In genomic region chr6:53258076-53258773, GRCh38 we compare ENCODE assay signal across 20 cellular contexts.
DNase-seq lines count a peak whose midpoint lies in the region; ATAC-seq, FAIRE-seq and TF ChIP-seq lines count a peak whose summit lies in the region.
"Had no signal": no experiment of that assay in that cellular context is flagged by ENCODE, and none has a peak within 500 bp of the region (broad histone marks: within the 10 kb centered on the region; RNA-seq: fewer than 3 reads in every experiment).

No MANE protein-coding gene starts in this region.

- in situ Hi-C loops in HepG2 (cut with HindIII; ENCODE audit: extremely low pct_ligation_motif_present, low pct_unique_long_range_greater_than_20kb): no loop called here

- H3K9ac ChIP-seq in HepG2 (ENCODE audit: insufficient read depth, low read depth, low read length) (no peak overlapping the region), mesenchymal stem cell (ENCODE audit: low read length) (no peak overlapping the region)
- H3K9ac ChIP-seq: BLaER1 treated with 17β-estradiol and CSF1 and Interleukin-3, amounts not matched to agents 10 nM and 100 nM; KMS-11 had no signal

- H3K36me3 ChIP-seq in HepG2 (replicated peaks in 1 of 2; ENCODE audit: control insufficient read depth in 1 of 2, insufficient read depth in 2 of 2, low read length in 2 of 2) (peaks cover 3 to 17% of the 10 kb centered on the region in 2 experiments; a peak in 4 of 5 replicates), right lobe of liver (peaks cover 0 to 21% (median 4%) of the 10 kb centered on the region in 4 donors), mesenchymal stem cell (ENCODE audit: control insufficient read depth in 1 of 2, insufficient read depth in 2 of 2, low read depth in 1 of 2, low read length in 2 of 2) (peaks cover 14 to 36% of the 10 kb centered on the region in 2 experiments)

- H3K27ac ChIP-seq in HepG2 (ENCODE audit: extremely low read length, insufficient read depth, low read length) (no peak overlapping the region), right lobe of liver (no peak overlapping the region), mesenchymal stem cell (ENCODE audit: low read length, poor library complexity, severe bottlenecking) (no peak overlapping the region)
- H3K27ac ChIP-seq: BLaER1 treated with 17β-estradiol and CSF1 and Interleukin-3, amounts not matched to agents 10 nM and 100 nM; KMS-11 had no signal

- H3K14ac ChIP-seq in mesenchymal stem cell (ENCODE audit: low read length in 2 of 2): no peak overlapping the region

- no peak overlapping the region for H2BK12ac ChIP-seq in mesenchymal stem cell (ENCODE audit: low read length in 2 of 2)

- peak overlapping the region; percentile 27 for H4K8ac ChIP-seq in mesenchymal stem cell (ENCODE audit: low read length)

- H3K27me3 ChIP-seq in HepG2 (ENCODE audit: control insufficient read depth in 1 of 2, insufficient read depth in 2 of 2, low read length in 2 of 2) (no peaks in the 10 kb centered on the region; a peak in 1 of 5 replicates), right lobe of liver (no peaks in the 10 kb centered on the region), mesenchymal stem cell (ENCODE audit: control insufficient read depth in 1 of 2, insufficient read depth in 1 of 2, low read length in 2 of 2) (no peaks in the 10 kb centered on the region)
- H3K27me3 ChIP-seq: BLaER1 treated with 17β-estradiol and CSF1 and Interleukin-3, amounts not matched to agents 10 nM and 100 nM had no signal

- no peaks in the 10 kb centered on the region for H3K27me3 Mint-ChIP-seq in T-helper 17 cell
- no peaks in the 10 kb centered on the region for H3K27me3 Mint-ChIP-seq in stimulated activated naive B cell treated with anti-CD40 and anti-IgM and Interleukin-4, amounts not matched to agents 10 μg/mL and 1 μg/mL and 100 μg/mL, for 72 hours

- intact Hi-C loops in HepG2 (cut with micrococcal nuclease; ENCODE audit: unreplicated experiment) (no loop called here), right lobe of liver (cut with DNase I) (no loop called here)

- 86% methylated on average over 2 of the region's 2 CpGs for WGBS in HepG2 (ENCODE audit: low lambda C conversion rate)
- 100% methylated on average over 1 of the region's 2 CpGs for WGBS in right lobe of liver (ENCODE audit: insufficient coverage, low coverage, low lambda C conversion rate, missing lambda C conversion rate)
- 93% methylated on average over 2 of the region's 2 CpGs for WGBS in mesenchymal stem cell

- H3K79me1 ChIP-seq in mesenchymal stem cell (replicated peaks; ENCODE audit: low read length, poor library complexity, severe bottlenecking): no peaks in the 10 kb centered on the region

- H3K4me3 Mint-ChIP-seq in T-helper 17 cell: no peak overlapping the region
- peak overlapping the region in 1 of 2 donors; percentile 14 for H3K4me3 Mint-ChIP-seq in stimulated activated naive B cell treated with anti-CD40 and anti-IgM and Interleukin-4, amounts not matched to agents 10 μg/mL and 1 μg/mL and 100 μg/mL, for 72 hours

- H2BK15ac ChIP-seq in mesenchymal stem cell (ENCODE audit: low read depth, poor library complexity, severe bottlenecking): no peak overlapping the region

- CTCF ChIA-PET in HepG2 (lab: Yijun Ruan, JAX; ENCODE audit: low intra/inter-chr PET ratio, low total read pairs): no interaction called here

- peaks cover 7% of the 10 kb centered on the region for H3K4me1 Mint-ChIP-seq in T-helper 17 cell
- H3K4me1 Mint-ChIP-seq in stimulated activated naive B cell treated with anti-CD40 and anti-IgM and Interleukin-4, amounts not matched to agents 10 μg/mL and 1 μg/mL and 100 μg/mL, for 72 hours: peaks cover 21 to 63% of the 10 kb centered on the region in 2 donors

- no peak overlapping the region for H3K4me3 ChIP-seq in HepG2 (replicated peaks in 1 of 3; ENCODE audit: insufficient read depth in 1 of 3, low read depth in 2 of 3, low read length in 3 of 3)
- no peak overlapping the region for H3K4me3 ChIP-seq in right lobe of liver
- H3K4me3 ChIP-seq in mesenchymal stem cell (ENCODE audit: insufficient read depth in 1 of 2, low read depth in 1 of 2, low read length in 2 of 2): no peak overlapping the region
- H3K4me3 ChIP-seq: BLaER1 treated with 17β-estradiol and CSF1 and Interleukin-3, amounts not matched to agents 10 nM and 100 nM; GM12878 had no signal

- peak overlapping the region; percentile 54 for H3K27ac Mint-ChIP-seq in T-helper 17 cell
- peak overlapping the region; percentile 80 for H3K27ac Mint-ChIP-seq in stimulated activated naive B cell treated with anti-CD40 and anti-IgM and Interleukin-4, amounts not matched to agents 10 μg/mL and 1 μg/mL and 100 μg/mL, for 72 hours

- no peak overlapping the region for H3K23ac ChIP-seq in mesenchymal stem cell (ENCODE audit: low read length in 2 of 2)

- H3K4me2 ChIP-seq in HepG2 (ENCODE audit: low read depth, low read length) (no peak overlapping the region), mesenchymal stem cell (ENCODE audit: low read length, poor library complexity, severe bottlenecking) (no peak overlapping the region)
- H3K4me2 ChIP-seq: KMS-11 had no signal

- no peak overlapping the region for H2AK5ac ChIP-seq in mesenchymal stem cell (ENCODE audit: low read length, severe bottlenecking)

- BruUV-seq in HepG2 (replicated peaks; lab: Mats Ljungman, UMichigan): no TSS peak

- TF ChIP-seq POLR2A in HepG2 (IDR thresholded peaks at IDR 0.05; ENCODE audit: insufficient read depth in 1 of 2, low read depth in 2 of 2, low read length in 2 of 2) (no peak), right lobe of liver (IDR thresholded peaks at IDR 0.05) (no peak)

- no peaks in the 10 kb centered on the region for H4K20me1 ChIP-seq in HepG2 (ENCODE audit: insufficient read depth, low read length)
- H4K20me1 ChIP-seq: BLaER1 treated with 17β-estradiol and CSF1 and Interleukin-3, amounts not matched to agents 10 nM and 100 nM had no signal

- peaks cover 9% of the 10 kb centered on the region for H3K36me3 Mint-ChIP-seq in T-helper 17 cell (ENCODE audit: low read depth)
- peaks cover 64 to 67% of the 10 kb centered on the region in 2 donors for H3K36me3 Mint-ChIP-seq in stimulated activated naive B cell treated with anti-CD40 and anti-IgM and Interleukin-4, amounts not matched to agents 10 μg/mL and 1 μg/mL and 100 μg/mL, for 72 hours

- no peak for TF ChIP-seq RAD21 in HepG2 (CRISPR knock-in tag; IDR thresholded peaks at IDR 0.05)

- no peaks in the 10 kb centered on the region for H3K79me2 ChIP-seq in HepG2 (ENCODE audit: insufficient read depth, low read length)

- H3K4me1 ChIP-seq in HepG2 (ENCODE audit: insufficient read depth, low read length) (no peaks in the 10 kb centered on the region), right lobe of liver (peaks cover 0 to 21% (median 0%) of the 10 kb centered on the region in 4 donors), mesenchymal stem cell (ENCODE audit: control insufficient read depth, insufficient read depth, low read depth, low read length) (peaks cover 1% of the 10 kb centered on the region)

- H3K18ac ChIP-seq in mesenchymal stem cell (ENCODE audit: low read depth in 1 of 2, low read length in 2 of 2): no peak overlapping the region

- peaks cover 0 to 7% of the 10 kb centered on the region in 2 donors for H3K9me3 Mint-ChIP-seq in stimulated activated naive B cell treated with anti-CD40 and anti-IgM and Interleukin-4, amounts not matched to agents 10 μg/mL and 1 μg/mL and 100 μg/mL, for 72 hours

- FAIRE-seq in HepG2 (lab: Jason Lieb, UNC): no peak
- no peak for FAIRE-seq in urothelium cell line (lab: Jason Lieb, UNC)
- FAIRE-seq: A204.1, GM12878, RCC 7860 had no signal

- TF ChIP-seq EP300 in HepG2 (IDR thresholded peaks at IDR 0.05; ENCODE audit: low read depth in 2 of 2, low read length in 2 of 2) (no peak), HepG2 (CRISPR knock-in tag; IDR thresholded peaks at IDR 0.05; ENCODE audit: borderline replicate concordance) (no peak)

- H2BK5ac ChIP-seq in mesenchymal stem cell (ENCODE audit: low read depth, low read length, poor library complexity, severe bottlenecking): no peak overlapping the region

- peak; percentile 65 for ATAC-seq in HepG2
- ATAC-seq in right lobe of liver: no peak
- ATAC-seq in T-helper 17 cell: no peak
- ATAC-seq in stimulated activated naive B cell treated with anti-CD40 and anti-IgM and Interleukin-4, amounts not matched to agents 10 μg/mL and 1 μg/mL and 100 μg/mL, for 72 hours (replicated peaks): no peak
- ATAC-seq: GM12878 had no signal

- POLR2A ChIA-PET in HepG2 (lab: Yijun Ruan, JAX): no interaction called here

- H3K9me3 ChIP-seq in HepG2 (ENCODE audit: low read length): no peaks in the 10 kb centered on the region
- no peaks in the 10 kb centered on the region for H3K9me3 ChIP-seq in right lobe of liver
- no peaks in the 10 kb centered on the region for H3K9me3 ChIP-seq in T-helper 17 cell (ENCODE audit: control insufficient read depth, low read length, poor library complexity, severe bottlenecking)
- no peaks in the 10 kb centered on the region for H3K9me3 ChIP-seq in mesenchymal stem cell (ENCODE audit: control insufficient read depth, low read length)

- DNase-seq in HepG2 (ENCODE audit: low spot score): no peak
- no peak for DNase-seq in right lobe of liver
- no peak for DNase-seq in T-helper 17 cell
- DNase-seq in mesenchymal stem cell: no peak
- DNase-seq in stimulated activated naive B cell treated with anti-CD40 and anti-IgM and Interleukin-4, amounts not matched to agents 10 μg/mL and 1 μg/mL and 100 μg/mL, for 72 hours: no peak
- no peak for DNase-seq in activated effector memory CD4-positive, alpha-beta T cell treated with Interleukin-2 at 50 U/mL for 16 hours
- no peak for DNase-seq in stimulated activated CD4-positive, alpha-beta T cell treated with anti-CD3 and anti-CD28 coated beads, Interleukin-2, amount 100 ng/mL, for 48 hours
- no peak for DNase-seq in urothelium cell line (ENCODE audit: low spot score)
- DNase-seq: DMS 273 treated with DMSO at 0.1 percent for 48 hours, GDM1, NCI-H1092, NCI-H146, NCI-H2081 treated with DMSO at 0.1 percent for 48 hours, NCI-H510A treated with DMSO at 0.1 percent for 48 hours, Right ventricle myocardium superior had no signal

- TF ChIP-seq CTCF in HepG2 (CRISPR knock-in tag; IDR thresholded peaks at IDR 0.05) (no peak), right lobe of liver (IDR thresholded peaks at IDR 0.05) (no peak)

- no peak overlapping the region for H4K91ac ChIP-seq in mesenchymal stem cell (ENCODE audit: low read length)

- no peak overlapping the region for H2BK120ac ChIP-seq in mesenchymal stem cell (ENCODE audit: low read depth, low read length)

- H3K4ac ChIP-seq in mesenchymal stem cell (ENCODE audit: low read depth in 1 of 2, low read length in 2 of 2): no peak overlapping the region

- H2AFZ ChIP-seq in HepG2 (ENCODE audit: low read length) (no peak overlapping the region), mesenchymal stem cell (ENCODE audit: low read depth, low read length) (no peak overlapping the region)

TF ChIP-seq in HepG2, 621 proteins besides CTCF, POLR2A, EP300 and RAD21 (continues in another document):
- no peak for TF ChIP-seq PRPF4 (IDR thresholded peaks at IDR 0.05; ENCODE audit: low read depth, low read length, poor library complexity, severe bottlenecking)
- TF ChIP-seq TBX3 (IDR thresholded peaks at IDR 0.05; ENCODE audit: borderline replicate concordance): no peak
- TF ChIP-seq CEBPG (CRISPR knock-in tag; IDR thresholded peaks at IDR 0.05): no peak
- TF ChIP-seq PAX8 (CRISPR knock-in tag; IDR thresholded peaks at IDR 0.05; ENCODE audit: borderline replicate concordance): no peak
- TF ChIP-seq ZNF629 (CRISPR knock-in tag; conservative IDR thresholded peaks at IDR 0.05): no peak
- TF ChIP-seq ZNF563 (CRISPR knock-in tag; IDR thresholded peaks at IDR 0.05): no peak
